ENCODE assay signal across 13 cellular contexts in genomic region chr16:74450236-74450635, GRCh38. TPM values are rescaled to one million over a fixed set of nuclear protein-coding genes. Genes with fewer than 3 reads are reported as not detected.
DNase-seq lines count a peak whose midpoint lies in the region; ATAC-seq and TF ChIP-seq lines count a peak whose summit lies in the region.
"Had no signal": no experiment of that assay in that cellular context is flagged by ENCODE, and none has a peak within 500 bp of the region (broad histone marks: within the 10 kb centered on the region; RNA-seq: fewer than 3 reads in every experiment).

No MANE protein-coding gene starts in this region.

- peaks cover 15 to 21% of the 10 kb centered on the region in 2 donors for H3K4me1 ChIP-seq in gastrocnemius medialis

- CTCF ChIA-PET in AG04450 (lab: Charles Lee) (interaction anchor here (0.7 to 1.2 kb wide), 2 partner anchors 11 to 25 kb away, joined by 3 to 4 read pairs; no protein-coding TSS in a partner anchor), RWPE1 (lab: Yijun Ruan, JAX) (no interaction called here)

- no peaks in the 10 kb centered on the region for H3K27me3 Mint-ChIP-seq in stimulated activated naive B cell treated with anti-CD40 and anti-IgM and Interleukin-4, amounts not matched to agents 10 μg/mL and 1 μg/mL and 100 μg/mL, for 72 hours

- H3K36me3 ChIP-seq in gastrocnemius medialis: peaks cover 0 to 40% of the 10 kb centered on the region in 2 donors

- H3K27ac Mint-ChIP-seq in stimulated activated naive B cell treated with anti-CD40 and anti-IgM and Interleukin-4, amounts not matched to agents 10 μg/mL and 1 μg/mL and 100 μg/mL, for 72 hours: no peak overlapping the region

- no peaks in the 10 kb centered on the region for H3K9me3 ChIP-seq in AG04450 (ENCODE audit: control insufficient read depth, insufficient read depth, low read length)
- no peaks in the 10 kb centered on the region for H3K9me3 ChIP-seq in gastrocnemius medialis
- H3K9me3 ChIP-seq: BLaER1 had no signal

- H3K4me3 Mint-ChIP-seq in stimulated activated naive B cell treated with anti-CD40 and anti-IgM and Interleukin-4, amounts not matched to agents 10 μg/mL and 1 μg/mL and 100 μg/mL, for 72 hours: no peak overlapping the region
- H3K4me3 Mint-ChIP-seq: WTC11 had no signal

- H3K27me3 ChIP-seq in AG04450 (ENCODE audit: control insufficient read depth, insufficient read depth, low read length) (no peaks in the 10 kb centered on the region), gastrocnemius medialis (no peaks in the 10 kb centered on the region)
- H3K27me3 ChIP-seq: BLaER1 had no signal

- peaks cover 29 to 59% of the 10 kb centered on the region in 2 donors for H3K36me3 Mint-ChIP-seq in stimulated activated naive B cell treated with anti-CD40 and anti-IgM and Interleukin-4, amounts not matched to agents 10 μg/mL and 1 μg/mL and 100 μg/mL, for 72 hours

- intact Hi-C loops in gastrocnemius medialis (cut with DNase I; ENCODE audit: low total_unique reads): no loop called here

- POLR2A ChIA-PET in AG04450 (lab: Yijun Ruan, JAX) (interaction anchor here (0.6 kb wide), 1 partner anchor 11 kb away, joined by 3 read pairs; no protein-coding TSS in a partner anchor), RWPE1 (lab: Yijun Ruan, JAX; ENCODE audit: low non-redundant PET) (no interaction called here)

- DNase-seq in AG04450 (ENCODE audit: low read depth, low spot score) (no peak), RWPE1 (ENCODE audit: low spot score) (no peak), fibroblast of the conjunctiva (ENCODE audit: low read depth) (peak; percentile 22), gastrocnemius medialis (no peak), omental fat pad (ENCODE audit: low spot score) (no peak), NCI-H2107 (lab: John Stamatoyannopoulos, UW) (no peak)
- no peak for DNase-seq in stimulated activated naive B cell treated with anti-CD40 and anti-IgM and Interleukin-4, amounts not matched to agents 10 μg/mL and 1 μg/mL and 100 μg/mL, for 72 hours
- DNase-seq: activated T-cell treated with anti-CD3 and anti-CD28 coated beads for 4 hours; NCI-H82; stimulated activated CD4-positive, alpha-beta T cell treated with anti-CD3 and anti-CD28 coated beads, Interleukin-12 subunit alpha, Interleukin-12 subunit beta, amount 100 ng/mL, for 4 hours had no signal

- no peak for TF ChIP-seq CTCF in AG04450 (IDR thresholded peaks at IDR 0.05; ENCODE audit: low read depth, low read length)
- no peak for TF ChIP-seq CTCF in RWPE1 (conservative IDR thresholded peaks at IDR 0.05; ENCODE audit: low read depth)
- no peak for TF ChIP-seq CTCF in gastrocnemius medialis (IDR thresholded peaks at IDR 0.05 in 4 of 5, conservative IDR thresholded peaks at IDR 0.05 in 1 of 5)
- no peak for TF ChIP-seq CTCF in omental fat pad (IDR thresholded peaks at IDR 0.05)

- H3K9me3 Mint-ChIP-seq in stimulated activated naive B cell treated with anti-CD40 and anti-IgM and Interleukin-4, amounts not matched to agents 10 μg/mL and 1 μg/mL and 100 μg/mL, for 72 hours: no peaks in the 10 kb centered on the region
- H3K9me3 Mint-ChIP-seq: WTC11 had no signal

- ATAC-seq in gastrocnemius medialis (no peak), HG02970 (IDR thresholded peaks at IDR 0.05; ENCODE audit: low FRiP score, unreplicated experiment) (no peak), omental fat pad (ENCODE audit: low FRiP score) (no peak)
- no peak for ATAC-seq in stimulated activated naive B cell treated with anti-CD40 and anti-IgM and Interleukin-4, amounts not matched to agents 10 μg/mL and 1 μg/mL and 100 μg/mL, for 72 hours (replicated peaks)
- ATAC-seq: WTC11 had no signal

- H3K4me3 ChIP-seq in AG04450 (ENCODE audit: low read depth, low read length) (no peak overlapping the region), gastrocnemius medialis (no peak overlapping the region)
- H3K4me3 ChIP-seq: BLaER1 had no signal

- in situ Hi-C loops in gastrocnemius medialis (cut with MboI; ENCODE audit: low sequenced_read_pairs in 4 of 4): loop anchor here in 1 of 4 donors (25.0 kb wide), 1 partner anchor 88 kb away; no protein-coding TSS in a partner anchor

- H3K4me1 Mint-ChIP-seq in stimulated activated naive B cell treated with anti-CD40 and anti-IgM and Interleukin-4, amounts not matched to agents 10 μg/mL and 1 μg/mL and 100 μg/mL, for 72 hours: peaks cover 19 to 27% of the 10 kb centered on the region in 2 donors
- H3K4me1 Mint-ChIP-seq: WTC11 had no signal

- TF ChIP-seq POLR2A in gastrocnemius medialis (IDR thresholded peaks at IDR 0.05): no peak

- H3K27ac ChIP-seq in AG04450 (ENCODE audit: low read depth, low read length) (peak overlapping the region; percentile 77), RWPE1 (peak overlapping the region; percentile 95), gastrocnemius medialis (peak overlapping the region; percentile 61 to 82 (median 72))

RNA-seq across cellular contexts. Expression of gene CLEC18B, which starts 29.0 kb away (rescaled TPM):
- polyA plus RNA-seq in AG04450 (2011; rRNA removed): 0.06 and 0.22 TPM in 2 replicates
- polyA minus RNA-seq in AG04450 (2011; rRNA and poly(A)+ RNA removed): 0.74 TPM in 1 of 2 replicates, not detected in the other
- total RNA-seq in gastrocnemius medialis: 1 to 10 TPM in 2 of 4 donors, not detected in 2; 1.1 to 2.7 TPM
- under 1 TPM in 2 of 4 donors, not detected in 2; 0.63 to 0.65 TPM for total RNA-seq in omental fat pad
